Comparison of ENCODE assay signal across 8 cellular contexts in genomic region chr2:203636896-203637818, GRCh38.
A peak's percentile ranks its signal among the peaks of the same experiment; 100 is the strongest.
DNase-seq lines count a peak whose midpoint lies in the region; ATAC-seq and TF ChIP-seq lines count a peak whose summit lies in the region.

No MANE protein-coding gene starts in this region.

- H3K36me3 Mint-ChIP-seq in H9 (ENCODE audit: insufficient read depth in 1 of 3, low read depth in 3 of 3) (peaks cover 0 to 6% (median 0%) of the 10 kb centered on the region in 3 experiments; a peak in 3 of 7 replicates), T-cell (no peaks in the 10 kb centered on the region), Caco-2 (ENCODE audit: insufficient read depth, unreplicated experiment) (no peaks in the 10 kb centered on the region)

- H3K4me3 ChIP-seq in foreskin fibroblast (ENCODE audit: low read depth in 1 of 2, low read length in 2 of 2) (no peak overlapping the region), stomach (no peak overlapping the region), Caco-2 (ENCODE audit: low read depth, low read length) (no peak overlapping the region)

- H3K36me3 ChIP-seq in stomach (no peaks in the 10 kb centered on the region), Caco-2 (ENCODE audit: control insufficient read depth, insufficient read depth, low read length) (no peaks in the 10 kb centered on the region)

- H4K5ac ChIP-seq in H9 (ENCODE audit: insufficient read length, low read depth, low read length) = no peak overlapping the region

- H3K4me1 ChIP-seq in H9 (ENCODE audit: insufficient read depth, low read length) = peaks cover 5% of the 10 kb centered on the region; the same call in 1 of the 2 replicates
- H3K4me1 ChIP-seq in stomach = peaks cover 0 to 18% (median 2%) of the 10 kb centered on the region in 4 donors
- H3K4me1 ChIP-seq in Caco-2 = no peaks in the 10 kb centered on the region

- no peak overlapping the region for H3K4me2 ChIP-seq in H9 (ENCODE audit: insufficient read depth, insufficient read length, low read length)

- POLR2A ChIA-PET in T-cell (lab: Charles Lee) = interaction anchor here in 1 of 2 donors (0.6 kb wide), 1 partner anchor 225 kb away, joined by 4 read pairs; no protein-coding TSS in a partner anchor
- POLR2A ChIA-PET in Caco-2 (lab: Charles Lee) = no interaction called here

- no peak overlapping the region for H3K4ac ChIP-seq in H9 (ENCODE audit: low read depth, low read length)

- no peaks in the 10 kb centered on the region for H3K79me1 ChIP-seq in H9 (ENCODE audit: insufficient read depth, low read depth, low read length, poor library complexity, severe bottlenecking)

- H4K20me1 ChIP-seq in H9 (ENCODE audit: control insufficient read depth, insufficient read depth, insufficient read length) = no peaks in the 10 kb centered on the region

- H3K23me2 ChIP-seq in H9 (ENCODE audit: insufficient read length, low read depth, low read length, poor library complexity, severe bottlenecking) = no peaks in the 10 kb centered on the region

- CTCF ChIA-PET in T-cell (lab: Charles Lee) (interaction anchor here in 1 of 2 donors (0.5 kb wide), 1 partner anchor 36 kb away, joined by 3 read pairs; no protein-coding TSS in a partner anchor), Caco-2 (lab: Charles Lee) (interaction anchor here (1.0 kb wide), 1 partner anchor 23 kb away, joined by 3 read pairs; no protein-coding TSS in a partner anchor)

- H4K8ac ChIP-seq in H9 (replicated peaks; ENCODE audit: insufficient read length, low read depth, low read length) = no peak overlapping the region

- no TSS peak for BruUV-seq in Caco-2 (replicated peaks; lab: Mats Ljungman, UMichigan)

- no peak overlapping the region for H3K4me3 Mint-ChIP-seq in H9
- H3K4me3 Mint-ChIP-seq in T-cell = peak overlapping the region in 1 of 3 donors; percentile 21
- H3K4me3 Mint-ChIP-seq in Caco-2 (ENCODE audit: unreplicated experiment) = no peak overlapping the region

- peak overlapping the region; percentile 54 to 91 (median 63) for H3K27ac Mint-ChIP-seq in H9
- H3K27ac Mint-ChIP-seq in T-cell = peak overlapping the region; percentile 30 to 37
- no peak overlapping the region for H3K27ac Mint-ChIP-seq in Caco-2 (ENCODE audit: unreplicated experiment)

- H3K4me1 Mint-ChIP-seq in H9 (peaks cover 18% of the 10 kb centered on the region in 2 experiments), T-cell (peaks cover 25 to 32% (median 27%) of the 10 kb centered on the region in 3 donors), Caco-2 (ENCODE audit: low read depth, unreplicated experiment) (no peaks in the 10 kb centered on the region)

- no peak overlapping the region for H3K56ac ChIP-seq in H9 (ENCODE audit: insufficient read length, low read depth, low read length)

- peak overlapping the region; percentile 19 for H2AFZ ChIP-seq in H9 (ENCODE audit: low read length)

- H2AK5ac ChIP-seq in H9 (ENCODE audit: insufficient read length, low read length) = no peak overlapping the region

- no peak overlapping the region for H4K91ac ChIP-seq in H9 (ENCODE audit: insufficient read length, low read depth, low read length)

- no peak overlapping the region for H2BK15ac ChIP-seq in H9 (ENCODE audit: low read depth, low read length)

- H3K9ac ChIP-seq in H9 (ENCODE audit: extremely low read depth, insufficient read length, low read length) = no peak overlapping the region

- no peaks in the 10 kb centered on the region for H3K9me3 ChIP-seq in H9 (ENCODE audit: control insufficient read depth, low read depth, low read length)
- no peaks in the 10 kb centered on the region for H3K9me3 ChIP-seq in stomach
- no peaks in the 10 kb centered on the region for H3K9me3 ChIP-seq in Caco-2

- peaks cover 3 to 10% of the 10 kb centered on the region in 2 experiments; a peak in 3 of 5 replicates for H3K9me3 Mint-ChIP-seq in H9
- H3K9me3 Mint-ChIP-seq in T-cell = no peaks in the 10 kb centered on the region
- peaks cover 19% of the 10 kb centered on the region for H3K9me3 Mint-ChIP-seq in Caco-2 (ENCODE audit: unreplicated experiment)

- H3K18ac ChIP-seq in H9 (ENCODE audit: insufficient read length, low read depth, low read length) = no peak overlapping the region

- no peak overlapping the region for H2BK20ac ChIP-seq in H9 (ENCODE audit: low read depth, low read length, poor library complexity, severe bottlenecking)

- H3T11ph ChIP-seq in H9 (ENCODE audit: low read length) = no peak overlapping the region

- H3K27me3 ChIP-seq in H9 (ENCODE audit: insufficient read depth, low read length) (no peaks in the 10 kb centered on the region), stomach (no peaks in the 10 kb centered on the region), Caco-2 (replicated peaks; ENCODE audit: control insufficient read depth, insufficient read depth, low read length) (no peaks in the 10 kb centered on the region)

- intact Hi-C loops in sciatic nerve (cut with DNase I) = no loop called here
- intact Hi-C loops in stomach (cut with DNase I; ENCODE audit: low total_unique reads) = no loop called here
- intact Hi-C loops in Caco-2 (cut with micrococcal nuclease; ENCODE audit: unreplicated experiment) = no loop called here

- no peak for ATAC-seq in T-cell (replicated peaks in 1 of 4)
- peak; percentile 67 for ATAC-seq in sciatic nerve
- no peak for ATAC-seq in HG03432 (IDR thresholded peaks at IDR 0.05; ENCODE audit: unreplicated experiment)

- no CpG with 5 or more reads among the region's 5 CpGs for WGBS in H9 (ENCODE audit: extremely low coverage, insufficient read length, low lambda C conversion rate)
- WGBS in stomach, 5 donors = 65 to 80% (median 76%) methylated on average over 5 of the region's 5 CpGs

- H3K27me3 Mint-ChIP-seq in H9 (ENCODE audit: low read depth) (no peaks in the 10 kb centered on the region), T-cell (no peaks in the 10 kb centered on the region), Caco-2 (ENCODE audit: insufficient read depth, unreplicated experiment) (no peaks in the 10 kb centered on the region)

- H3K27ac ChIP-seq in H9 (ENCODE audit: insufficient read length, low read depth, low read length) = no peak overlapping the region
- peak overlapping the region in 2 of 5 donors; percentile 30 to 53 for H3K27ac ChIP-seq in stomach

- no peak overlapping the region for H2BK120ac ChIP-seq in H9 (ENCODE audit: low read depth, low read length, poor library complexity, severe bottlenecking)

- TF ChIP-seq CTCF in H9 (conservative IDR thresholded peaks at IDR 0.05) = no peak
- no peak for TF ChIP-seq CTCF in foreskin fibroblast (IDR thresholded peaks at IDR 0.05; ENCODE audit: low read depth, low read length)
- no peak for TF ChIP-seq CTCF in stomach (IDR thresholded peaks at IDR 0.05)
- no peak for TF ChIP-seq CTCF in Caco-2 (IDR thresholded peaks at IDR 0.05; ENCODE audit: insufficient read depth in 1 of 2, low read depth in 1 of 2, low read length in 1 of 2, severe bottlenecking in 1 of 2, unreplicated experiment in 1 of 2)

- H3K79me2 ChIP-seq in H9 (ENCODE audit: insufficient read depth, low read length) = no peaks in the 10 kb centered on the region

- no peak for TF ChIP-seq POLR2A in stomach (IDR thresholded peaks at IDR 0.05)

- H3K23ac ChIP-seq in H9 (ENCODE audit: insufficient read length, low read depth, low read length) = no peak overlapping the region

- no peak for DNase-seq in H9
- no peak for DNase-seq in T-cell
- DNase-seq in foreskin fibroblast = peak; percentile 61 to 75
- DNase-seq in sciatic nerve (ENCODE audit: low spot score) = no peak
- no peak for DNase-seq in stomach
- DNase-seq in Caco-2 = no peak
- no peak for DNase-seq in kidney tubule cell (ENCODE audit: low spot score)

- H3K14ac ChIP-seq in H9 (ENCODE audit: insufficient read depth, low read length) = no peak overlapping the region

- TF ChIP-seq EP300 in stomach (IDR thresholded peaks at IDR 0.05) = no peak

- H2BK12ac ChIP-seq in H9 (ENCODE audit: insufficient read length, low read depth, low read length) = no peak overlapping the region

- H2BK5ac ChIP-seq in H9 (ENCODE audit: insufficient read length, low read length) = no peak overlapping the region

Comparison
In these comparisons a context has a peak if more than half of its experiments do, and no peak if none do; other contexts are left out.
1. DNase-seq: peak in foreskin fibroblast (2 of 2); none in H9 (single experiment), T-cell (0 of 34), sciatic nerve (single experiment), stomach (single experiment), Caco-2 (0 of 2) and kidney tubule cell (single experiment).